ENCODE assay signal across 1 cellular context in the genomic region with DNA sequence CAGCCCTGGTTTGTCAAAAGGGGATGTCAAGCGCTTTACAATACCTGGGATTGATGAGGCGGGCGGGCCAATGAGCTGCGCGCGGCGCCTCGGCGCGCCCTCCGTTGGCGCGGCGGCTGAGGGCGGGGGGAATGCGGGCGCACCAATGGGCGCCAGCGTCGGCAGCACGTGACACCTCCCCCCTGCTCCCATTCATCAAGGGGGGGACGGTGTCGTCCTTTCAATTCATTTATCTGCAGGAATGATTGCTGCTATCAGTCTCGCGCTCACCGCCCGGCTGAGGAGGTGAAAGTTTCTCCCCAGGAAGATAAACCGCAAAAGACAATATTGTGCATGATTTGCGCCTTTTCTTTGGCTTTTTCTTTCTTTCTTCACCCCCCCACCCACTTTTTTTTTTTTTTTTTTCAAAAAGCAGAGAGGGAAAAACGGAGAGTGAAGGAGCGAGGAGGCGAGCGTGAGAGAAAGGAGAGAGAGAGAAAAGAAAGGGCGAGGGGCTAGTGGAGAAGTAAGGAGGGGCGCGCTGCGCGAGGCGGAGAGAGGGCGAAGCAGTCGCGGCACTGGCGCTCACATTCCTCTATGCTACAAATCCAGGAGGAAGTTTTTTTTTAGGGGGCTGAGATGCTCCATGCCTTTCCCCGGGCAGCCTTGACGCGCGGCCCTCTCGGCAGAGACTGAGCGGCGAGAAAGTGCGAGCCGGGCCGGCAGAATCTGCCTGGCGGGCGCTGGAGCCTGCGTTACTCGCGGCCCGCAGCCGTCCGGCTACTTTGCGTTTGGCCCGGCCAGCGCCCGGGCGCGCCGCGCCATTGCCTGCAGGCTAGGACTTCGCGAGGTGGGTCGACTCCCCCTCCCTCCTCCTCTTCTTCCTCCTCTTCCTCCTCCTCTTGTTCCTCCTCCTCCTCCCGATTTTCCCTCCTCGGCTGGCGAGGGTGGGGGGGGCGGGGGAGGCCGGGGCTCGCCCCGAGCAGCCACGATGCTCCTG.
TF ChIP-seq lines count a peak whose summit lies in the region.

Gene ZIC1, plus strand, starts transcription at position 223 of the 979 bp plus-strand sequence. Its CDS starts 748 bp downstream, at position 971.

TF ChIP-seq in WTC11, 78 proteins besides CTCF, POLR2A, EP300 and RAD21 (continued from another document):
- TF ChIP-seq AFF4 (CRISPR knock-in tag; IDR thresholded peaks at IDR 0.05; ENCODE audit: borderline replicate concordance), result no peak
- TF ChIP-seq NFATC4 (CRISPR knock-in tag; IDR thresholded peaks at IDR 0.05), result no peak
- no peak for TF ChIP-seq TP53 (CRISPR knock-in tag; IDR thresholded peaks at IDR 0.05)
- 0 out of 2 replicates have a peak, but pooled peaks have one; percentile 55 for TF ChIP-seq IRF1 (CRISPR knock-in tag; IDR thresholded peaks at IDR 0.05)
- no peak for TF ChIP-seq HMGXB4 (CRISPR knock-in tag; IDR thresholded peaks at IDR 0.05)
- TF ChIP-seq ZNF416 (CRISPR knock-in tag; IDR thresholded peaks at IDR 0.05), result no peak
- no peak for TF ChIP-seq JUN (CRISPR knock-in tag; IDR thresholded peaks at IDR 0.05)
- TF ChIP-seq, protein P1, sequence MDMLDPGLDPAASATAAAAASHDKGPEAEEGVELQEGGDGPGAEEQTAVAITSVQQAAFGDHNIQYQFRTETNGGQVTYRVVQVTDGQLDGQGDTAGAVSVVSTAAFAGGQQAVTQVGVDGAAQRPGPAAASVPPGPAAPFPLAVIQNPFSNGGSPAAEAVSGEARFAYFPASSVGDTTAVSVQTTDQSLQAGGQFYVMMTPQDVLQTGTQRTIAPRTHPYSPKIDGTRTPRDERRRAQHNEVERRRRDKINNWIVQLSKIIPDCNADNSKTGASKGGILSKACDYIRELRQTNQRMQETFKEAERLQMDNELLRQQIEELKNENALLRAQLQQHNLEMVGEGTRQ (CRISPR knock-in tag; IDR thresholded peaks at IDR 0.05), result peak; percentile 97
- TF ChIP-seq PREB (CRISPR knock-in tag; IDR thresholded peaks at IDR 0.05; ENCODE audit: borderline replicate concordance), result no peak
- TF ChIP-seq, protein P2, sequence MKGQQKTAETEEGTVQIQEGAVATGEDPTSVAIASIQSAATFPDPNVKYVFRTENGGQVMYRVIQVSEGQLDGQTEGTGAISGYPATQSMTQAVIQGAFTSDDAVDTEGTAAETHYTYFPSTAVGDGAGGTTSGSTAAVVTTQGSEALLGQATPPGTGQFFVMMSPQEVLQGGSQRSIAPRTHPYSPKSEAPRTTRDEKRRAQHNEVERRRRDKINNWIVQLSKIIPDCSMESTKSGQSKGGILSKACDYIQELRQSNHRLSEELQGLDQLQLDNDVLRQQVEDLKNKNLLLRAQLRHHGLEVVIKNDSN (CRISPR knock-in tag; IDR thresholded peaks at IDR 0.05), result peak; percentile 98
- no peak for TF ChIP-seq ZNF232 (CRISPR knock-in tag; IDR thresholded peaks at IDR 0.05)
- TF ChIP-seq ATF6 (CRISPR knock-in tag; IDR thresholded peaks at IDR 0.05), result no peak
- TF ChIP-seq NR1H2 (CRISPR knock-in tag; IDR thresholded peaks at IDR 0.05), result no peak
- no peak for TF ChIP-seq PRRX2 (CRISPR knock-in tag; IDR thresholded peaks at IDR 0.05)
TF ChIP-seq in WTC11: peak in this region for 6.
